ENCODE assay signal across 14 cellular contexts in genomic region chr7:117683736-117684135, GRCh38.
"Had no signal": no experiment of that assay in that cellular context is flagged by ENCODE, and none has a peak within 500 bp of the region (broad histone marks: within the 10 kb centered on the region; RNA-seq: fewer than 3 reads in every experiment).

No MANE protein-coding gene starts in this region.

- H3K27ac Mint-ChIP-seq: activated CD4-positive, alpha-beta T cell treated with anti-CD3 and anti-CD28 coated beads, Interleukin-2, amount 10 ng/mL, durations not matched to agents 7 days and 5 days; activated naive CD4-positive, alpha-beta T cell treated with anti-CD3 and anti-CD28 coated beads, Interleukin-2, amount 10 ng/mL, durations not matched to agents 7 days and 5 days; naive thymus-derived CD8-positive, alpha-beta T cell had no signal

- H3K27me3 ChIP-seq: brain microvascular endothelial cell, tibial nerve had no signal

- H3K27me3 Mint-ChIP-seq: activated CD4-positive, alpha-beta T cell treated with anti-CD3 and anti-CD28 coated beads, Interleukin-2, amount 10 ng/mL, durations not matched to agents 7 days and 5 days; activated naive CD4-positive, alpha-beta T cell treated with anti-CD3 and anti-CD28 coated beads, Interleukin-2, amount 10 ng/mL, durations not matched to agents 7 days and 5 days had no signal

- H3K4me1 ChIP-seq: prostate gland, tibial nerve had no signal

- ATAC-seq: activated CD4-positive, CD25-positive, alpha-beta regulatory T cell treated with anti-CD3 and anti-CD28 coated beads, Interleukin-2, amount 50 U/mL, for 24 hours; activated T-cell treated with anti-CD3 and anti-CD28 coated beads, Interleukin-2, amount 50 U/mL, for 4 hours; naive thymus-derived CD8-positive, alpha-beta T cell; stimulated activated naive CD8-positive, alpha-beta T cell treated with anti-CD3 and anti-CD28 coated beads, Interleukin-15, Interleukin-2, amounts not matched to agents 100 U/mL and 50 U/mL, for 24 hours had no signal

- H3K27ac ChIP-seq: brain microvascular endothelial cell, prostate gland, tibial nerve had no signal

- H3K36me3 Mint-ChIP-seq: activated naive CD4-positive, alpha-beta T cell treated with anti-CD3 and anti-CD28 coated beads, Interleukin-2, amount 10 ng/mL, durations not matched to agents 7 days and 5 days; naive thymus-derived CD8-positive, alpha-beta T cell had no signal

- H3K4me1 Mint-ChIP-seq: activated CD4-positive, alpha-beta T cell treated with anti-CD3 and anti-CD28 coated beads, Interleukin-2, amount 10 ng/mL, durations not matched to agents 7 days and 5 days; activated naive CD4-positive, alpha-beta T cell treated with anti-CD3 and anti-CD28 coated beads, Interleukin-2, amount 10 ng/mL, durations not matched to agents 7 days and 5 days; naive thymus-derived CD8-positive, alpha-beta T cell had no signal

- H3K4me3 ChIP-seq: prostate gland, tibial nerve had no signal

- H3K4me3 Mint-ChIP-seq: activated CD4-positive, alpha-beta T cell treated with anti-CD3 and anti-CD28 coated beads, Interleukin-2, amount 10 ng/mL, durations not matched to agents 7 days and 5 days; activated naive CD4-positive, alpha-beta T cell treated with anti-CD3 and anti-CD28 coated beads, Interleukin-2, amount 10 ng/mL, durations not matched to agents 7 days and 5 days; activated T-cell treated with anti-CD3 and anti-CD28 coated beads, Interleukin-2, amount 50 U/mL, for 4 hours; naive thymus-derived CD8-positive, alpha-beta T cell had no signal

- DNase-seq: activated CD4-positive, alpha-beta T cell treated with anti-CD3 and anti-CD28 coated beads, Interleukin-2, amount 10 ng/mL, durations not matched to agents 7 days and 5 days; activated CD8-positive, alpha-beta memory T cell treated with anti-CD3 and anti-CD28 coated beads, Interleukin-2, amount 50 U/mL, for 4 hours; activated naive CD4-positive, alpha-beta T cell treated with anti-CD3 and anti-CD28 coated beads, Interleukin-2, amount 10 ng/mL, durations not matched to agents 7 days and 5 days; activated T-cell treated with anti-CD3 and anti-CD28 coated beads, Interleukin-2, amount 50 U/mL, for 4 hours; aorta; brain microvascular endothelial cell; cortex of kidney; naive thymus-derived CD8-positive, alpha-beta T cell; right cardiac atrium; stimulated activated naive CD8-positive, alpha-beta T cell treated with anti-CD3 and anti-CD28 coated beads, Interleukin-15, Interleukin-2, amounts not matched to agents 100 U/mL and 50 U/mL, for 24 hours; T-helper 9 cell had no signal

- H3K36me3 ChIP-seq: brain microvascular endothelial cell, prostate gland, tibial nerve had no signal

- H3K9me3 Mint-ChIP-seq: activated CD4-positive, alpha-beta T cell treated with anti-CD3 and anti-CD28 coated beads, Interleukin-2, amount 10 ng/mL, durations not matched to agents 7 days and 5 days; activated naive CD4-positive, alpha-beta T cell treated with anti-CD3 and anti-CD28 coated beads, Interleukin-2, amount 10 ng/mL, durations not matched to agents 7 days and 5 days; activated T-cell treated with anti-CD3 and anti-CD28 coated beads, Interleukin-2, amount 50 U/mL, for 4 hours; naive thymus-derived CD8-positive, alpha-beta T cell had no signal

- H3K9me3 ChIP-seq: prostate gland, tibial nerve had no signal
